Comparison of ENCODE assay signal across 8 cellular contexts in the genomic region with DNA sequence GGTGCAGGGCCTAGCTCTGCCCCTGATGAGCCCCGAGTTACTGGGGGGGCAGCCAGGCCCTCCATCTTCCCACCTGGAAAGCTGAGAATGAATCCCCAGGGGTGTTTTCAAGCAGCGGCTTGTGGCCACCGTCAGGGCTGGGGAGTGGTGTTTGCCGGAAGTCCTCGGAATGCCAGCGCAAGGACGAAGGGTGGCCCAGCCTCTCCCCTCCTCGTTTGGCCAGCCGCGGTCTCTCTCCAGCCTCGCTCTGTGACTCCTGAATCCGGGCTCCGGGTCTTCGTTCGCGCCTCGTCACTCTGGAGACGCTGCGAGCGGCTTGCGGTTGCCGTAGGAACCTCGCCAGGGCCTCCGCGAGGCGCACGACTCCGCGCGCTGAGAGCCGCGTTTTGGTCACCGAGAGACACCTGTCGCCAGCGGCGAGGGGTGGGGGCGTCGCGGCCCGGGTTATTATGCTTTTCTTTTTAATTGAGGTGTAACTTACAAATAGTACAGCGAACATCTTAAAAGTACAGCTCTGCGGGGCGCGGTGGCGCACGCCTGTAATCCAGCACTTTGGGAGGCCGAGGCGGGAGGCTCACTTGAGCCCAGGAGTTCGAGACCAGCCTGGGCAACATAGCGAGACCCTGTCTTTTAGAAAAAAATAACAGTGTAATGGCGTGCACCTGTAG. TPM values are rescaled to one million over a fixed set of nuclear protein-coding genes. Genes with fewer than 3 reads are reported as not detected.
DNase-seq lines count a peak whose midpoint lies in the region; ATAC-seq and TF ChIP-seq lines count a peak whose summit lies in the region.

No MANE protein-coding gene starts in this region.

- H3K36me3 ChIP-seq in neural progenitor cell (no peaks in the 10 kb centered on the region), suprapubic skin (no peaks in the 10 kb centered on the region)

- no peaks in the 10 kb centered on the region for H3K79me2 ChIP-seq in neural progenitor cell (ENCODE audit: low read depth)

- peak; percentile 55 for ATAC-seq in foreskin keratinocyte
- no peak for ATAC-seq in HG02973 (IDR thresholded peaks at IDR 0.05; ENCODE audit: unreplicated experiment)

- H3K27ac Mint-ChIP-seq in activated T-helper 2 cell treated with anti-CD3 and anti-CD28 coated beads, Interferon-gamma antibody, Interleukin-2, Interleukin-4, amounts not matched to agents 10 μg/mL and 5 μg/mL and 100 μg/mL, durations not matched to agents 14 hours and 24 hours and 36 hours: no peak overlapping the region
- no peak overlapping the region for H3K27ac Mint-ChIP-seq in neural progenitor cell

- H2AFZ ChIP-seq in neural progenitor cell (replicated peaks): peak overlapping the region; percentile 60

- peak; percentile 89 for DNase-seq in COLO668 (lab: John Stamatoyannopoulos, UW; ENCODE audit: unreplicated experiment)
- peak; percentile 66 to 71 for DNase-seq in Kasumi-1 (lab: John Stamatoyannopoulos, UW)
- peak; percentile 63 for DNase-seq in activated T-helper 2 cell treated with anti-CD3 and anti-CD28 coated beads, Interferon-gamma antibody, Interleukin-2, Interleukin-4, amounts not matched to agents 10 μg/mL and 5 μg/mL and 100 μg/mL, durations not matched to agents 14 hours and 24 hours and 36 hours (ENCODE audit: low spot score)
- DNase-seq in foreskin keratinocyte: peak; percentile 46 to 71
- DNase-seq in neural progenitor cell (ENCODE audit: low spot score): peak; percentile 97
- peak in 1 of 2 donors; percentile 80 for DNase-seq in suprapubic skin (ENCODE audit: low spot score in 2 of 2)

- H3K27me3 ChIP-seq in foreskin keratinocyte (peaks cover 76% of the 10 kb centered on the region), neural progenitor cell (peaks cover 93% of the 10 kb centered on the region), suprapubic skin (peaks cover 47% of the 10 kb centered on the region)

- peaks cover 85% of the 10 kb centered on the region for H3K27me3 Mint-ChIP-seq in activated T-helper 2 cell treated with anti-CD3 and anti-CD28 coated beads, Interferon-gamma antibody, Interleukin-2, Interleukin-4, amounts not matched to agents 10 μg/mL and 5 μg/mL and 100 μg/mL, durations not matched to agents 14 hours and 24 hours and 36 hours (ENCODE audit: low read depth)
- H3K27me3 Mint-ChIP-seq in neural progenitor cell (ENCODE audit: insufficient read depth, low read depth): peaks cover 39% of the 10 kb centered on the region

- TF ChIP-seq EP300 in suprapubic skin (IDR thresholded peaks at IDR 0.05): no peak

- WGBS in suprapubic skin: 37% methylated on average over 20 of the region's 51 CpGs

- H3K4me1 ChIP-seq in foreskin keratinocyte (no peaks in the 10 kb centered on the region), neural progenitor cell (peaks cover 17% of the 10 kb centered on the region), suprapubic skin (peaks cover 9% of the 10 kb centered on the region)

- H3K4me1 Mint-ChIP-seq in activated T-helper 2 cell treated with anti-CD3 and anti-CD28 coated beads, Interferon-gamma antibody, Interleukin-2, Interleukin-4, amounts not matched to agents 10 μg/mL and 5 μg/mL and 100 μg/mL, durations not matched to agents 14 hours and 24 hours and 36 hours (ENCODE audit: low read depth): no peaks in the 10 kb centered on the region
- H3K4me1 Mint-ChIP-seq in neural progenitor cell: peaks cover 61% of the 10 kb centered on the region

- TF ChIP-seq POLR2A in suprapubic skin (IDR thresholded peaks at IDR 0.05): no peak

- H3F3A ChIP-seq in neural progenitor cell (ENCODE audit: low read depth): peaks cover 42% of the 10 kb centered on the region

- peak overlapping the region; percentile 74 for H3K4me2 ChIP-seq in neural progenitor cell

- intact Hi-C loops in activated T-helper 2 cell treated with anti-CD3 and anti-CD28 coated beads, Interferon-gamma antibody, Interleukin-2, Interleukin-4, amounts not matched to agents 10 μg/mL and 5 μg/mL and 100 μg/mL, durations not matched to agents 14 hours and 24 hours and 36 hours (cut with micrococcal nuclease): no loop called here

- H3K36me3 Mint-ChIP-seq in activated T-helper 2 cell treated with anti-CD3 and anti-CD28 coated beads, Interferon-gamma antibody, Interleukin-2, Interleukin-4, amounts not matched to agents 10 μg/mL and 5 μg/mL and 100 μg/mL, durations not matched to agents 14 hours and 24 hours and 36 hours (ENCODE audit: low read depth): no peaks in the 10 kb centered on the region
- no peaks in the 10 kb centered on the region for H3K36me3 Mint-ChIP-seq in neural progenitor cell

- H3K9me3 ChIP-seq in neural progenitor cell (ENCODE audit: low read depth): no peaks in the 10 kb centered on the region
- H3K9me3 ChIP-seq in suprapubic skin: no peaks in the 10 kb centered on the region

- H3K4me3 Mint-ChIP-seq in activated T-helper 2 cell treated with anti-CD3 and anti-CD28 coated beads, Interferon-gamma antibody, Interleukin-2, Interleukin-4, amounts not matched to agents 10 μg/mL and 5 μg/mL and 100 μg/mL, durations not matched to agents 14 hours and 24 hours and 36 hours (ENCODE audit: low read depth): no peak overlapping the region
- peak overlapping the region; percentile 79 for H3K4me3 Mint-ChIP-seq in neural progenitor cell

- H3K4me3 ChIP-seq in neural progenitor cell: peak overlapping the region; percentile 5
- H3K4me3 ChIP-seq in suprapubic skin: peak overlapping the region; percentile 12

- H3K27ac ChIP-seq in foreskin keratinocyte (no peak overlapping the region), neural progenitor cell (no peak overlapping the region), suprapubic skin (no peak overlapping the region)

- H3K9ac ChIP-seq in neural progenitor cell: no peak overlapping the region

- peak; percentile 33 for TF ChIP-seq CTCF in foreskin keratinocyte (conservative IDR thresholded peaks at IDR 0.05)
- TF ChIP-seq CTCF in neural progenitor cell (IDR thresholded peaks at IDR 0.05): no peak
- no peak for TF ChIP-seq CTCF in suprapubic skin (IDR thresholded peaks at IDR 0.05)

- H3K9me3 Mint-ChIP-seq in activated T-helper 2 cell treated with anti-CD3 and anti-CD28 coated beads, Interferon-gamma antibody, Interleukin-2, Interleukin-4, amounts not matched to agents 10 μg/mL and 5 μg/mL and 100 μg/mL, durations not matched to agents 14 hours and 24 hours and 36 hours: no peaks in the 10 kb centered on the region
- H3K9me3 Mint-ChIP-seq in neural progenitor cell: no peaks in the 10 kb centered on the region

- no peaks in the 10 kb centered on the region for H4K20me1 ChIP-seq in neural progenitor cell (ENCODE audit: low read depth)

TF ChIP-seq in PFSK-1, 5 proteins besides CTCF, POLR2A, EP300 and RAD21:
- TF ChIP-seq REST (IDR thresholded peaks at IDR 0.05; ENCODE audit: insufficient read depth in 1 of 2, low read depth in 2 of 2, low read length in 2 of 2) (no peak), FOXP2 (optimal IDR thresholded peaks at IDR 0.05; ENCODE audit: borderline replicate concordance, extremely low read depth, extremely low read length, insufficient read depth) (peak; percentile 87)

RNA-seq across cellular contexts. Expression of gene KDELR3, which starts 6.3 kb away (rescaled TPM):
- polyA plus RNA-seq in PFSK-1 (2012; ENCODE audit: insufficient read length, low read depth): 25.7 TPM
- total RNA-seq in activated T-helper 2 cell treated with anti-CD3 and anti-CD28 coated beads, Interferon-gamma antibody, Interleukin-2, Interleukin-4, amounts not matched to agents 10 μg/mL and 5 μg/mL and 100 μg/mL, durations not matched to agents 14 hours and 24 hours and 36 hours: 2.2 and 3.7 TPM in 2 replicates
- 6.7 and 15.4 TPM in 2 replicates for total RNA-seq in foreskin keratinocyte
- polyA plus RNA-seq in foreskin keratinocyte: 7.5 and 14.5 TPM in 2 replicates
- total RNA-seq in neural progenitor cell (ENCODE audit: low replicate concordance): 3.4 and 4.6 TPM in 2 replicates
- total RNA-seq in suprapubic skin: 1 to 10 TPM; 2.8 to 6.7 (median 3.9) TPM

RNA-seq across cellular contexts. Expression of gene KCNJ4, which starts 6.5 kb away (rescaled TPM):
- polyA plus RNA-seq in PFSK-1 (2012; ENCODE audit: insufficient read length, low read depth): 2.4 TPM
- total RNA-seq in activated T-helper 2 cell treated with anti-CD3 and anti-CD28 coated beads, Interferon-gamma antibody, Interleukin-2, Interleukin-4, amounts not matched to agents 10 μg/mL and 5 μg/mL and 100 μg/mL, durations not matched to agents 14 hours and 24 hours and 36 hours: not detected in 2 replicates
- total RNA-seq in foreskin keratinocyte (0.07 TPM in 1 of 2 replicates, not detected in the other), neural progenitor cell (ENCODE audit: low replicate concordance) (0.82 and 4.6 TPM in 2 replicates), suprapubic skin (under 1 TPM in 3 of 4 donors, not detected in 1; 0.21 to 0.55 (median 0.32) TPM)
- polyA plus RNA-seq in foreskin keratinocyte: 0.02 TPM in 1 of 2 replicates, not detected in the other

RNA-seq across cellular contexts. Expression of gene DDX17, which starts 44.6 kb away (rescaled TPM):
- 98.4 TPM for polyA plus RNA-seq in PFSK-1 (2012; ENCODE audit: insufficient read length, low read depth)
- total RNA-seq in activated T-helper 2 cell treated with anti-CD3 and anti-CD28 coated beads, Interferon-gamma antibody, Interleukin-2, Interleukin-4, amounts not matched to agents 10 μg/mL and 5 μg/mL and 100 μg/mL, durations not matched to agents 14 hours and 24 hours and 36 hours: 378 and 391 TPM in 2 replicates
- total RNA-seq in foreskin keratinocyte (169 and 187 TPM in 2 replicates), neural progenitor cell (ENCODE audit: low replicate concordance) (621 and 672 TPM in 2 replicates), suprapubic skin (100 to 1,000 TPM; 315 to 696 (median 363) TPM)
- 43.7 and 51.8 TPM in 2 replicates for polyA plus RNA-seq in foreskin keratinocyte
